2 cellular contexts compared by ENCODE assay signal in genomic region chr11:24082241-24082640, GRCh38.
TF ChIP-seq lines count a peak whose summit lies in the region.

No MANE protein-coding gene starts in this region.

TF ChIP-seq in IMR-90, 13 proteins besides CTCF, POLR2A, EP300 and RAD21:
- no peak for TF ChIP-seq USF2 (IDR thresholded peaks at IDR 0.05; ENCODE audit: low read depth, low read length)
- TF ChIP-seq NFE2L2 (IDR thresholded peaks at IDR 0.05; ENCODE audit: low read depth, low read length) = no peak
- no peak for TF ChIP-seq RFX5 (IDR thresholded peaks at IDR 0.05; ENCODE audit: low read depth, low read length)
- no peak for TF ChIP-seq MXI1 (IDR thresholded peaks at IDR 0.05; ENCODE audit: borderline replicate concordance, low read depth, low read length)
- no peak for TF ChIP-seq MAZ (IDR thresholded peaks at IDR 0.05; ENCODE audit: borderline replicate concordance, low read depth, low read length)
- no peak for TF ChIP-seq MAFK (IDR thresholded peaks at IDR 0.05; ENCODE audit: low read depth, low read length)
- no peak for TF ChIP-seq CEBPB (IDR thresholded peaks at IDR 0.05; ENCODE audit: low read depth, low read length)
- no peak for TF ChIP-seq RCOR1 (IDR thresholded peaks at IDR 0.05; ENCODE audit: insufficient replicate concordance, low read length)
- no peak for TF ChIP-seq SMC3 (IDR thresholded peaks at IDR 0.05; ENCODE audit: low read depth, low read length)
- TF ChIP-seq FOS (IDR thresholded peaks at IDR 0.05; ENCODE audit: low read depth, low read length) = no peak
- TF ChIP-seq CHD1 (IDR thresholded peaks at IDR 0.05; ENCODE audit: low read depth, low read length) = no peak

TF ChIP-seq in neural cell, 6 proteins besides CTCF, POLR2A, EP300 and RAD21:
- TF ChIP-seq MXI1 (conservative IDR thresholded peaks at IDR 0.05; ENCODE audit: poor library complexity, severe bottlenecking) = no peak
- no peak for TF ChIP-seq EZH2 (IDR thresholded peaks at IDR 0.05; ENCODE audit: borderline replicate concordance, insufficient read depth, low read length, poor library complexity, severe bottlenecking)
- TF ChIP-seq POLR2AphosphoS5 (IDR thresholded peaks at IDR 0.05) = no peak
- no peak for TF ChIP-seq TAF1 (IDR thresholded peaks at IDR 0.05; ENCODE audit: low read depth)
- no peak for TF ChIP-seq SMC3 (conservative IDR thresholded peaks at IDR 0.05; ENCODE audit: poor library complexity)
- TF ChIP-seq REST (IDR thresholded peaks at IDR 0.05; ENCODE audit: borderline replicate concordance) = no peak
